In the genomic region with DNA sequence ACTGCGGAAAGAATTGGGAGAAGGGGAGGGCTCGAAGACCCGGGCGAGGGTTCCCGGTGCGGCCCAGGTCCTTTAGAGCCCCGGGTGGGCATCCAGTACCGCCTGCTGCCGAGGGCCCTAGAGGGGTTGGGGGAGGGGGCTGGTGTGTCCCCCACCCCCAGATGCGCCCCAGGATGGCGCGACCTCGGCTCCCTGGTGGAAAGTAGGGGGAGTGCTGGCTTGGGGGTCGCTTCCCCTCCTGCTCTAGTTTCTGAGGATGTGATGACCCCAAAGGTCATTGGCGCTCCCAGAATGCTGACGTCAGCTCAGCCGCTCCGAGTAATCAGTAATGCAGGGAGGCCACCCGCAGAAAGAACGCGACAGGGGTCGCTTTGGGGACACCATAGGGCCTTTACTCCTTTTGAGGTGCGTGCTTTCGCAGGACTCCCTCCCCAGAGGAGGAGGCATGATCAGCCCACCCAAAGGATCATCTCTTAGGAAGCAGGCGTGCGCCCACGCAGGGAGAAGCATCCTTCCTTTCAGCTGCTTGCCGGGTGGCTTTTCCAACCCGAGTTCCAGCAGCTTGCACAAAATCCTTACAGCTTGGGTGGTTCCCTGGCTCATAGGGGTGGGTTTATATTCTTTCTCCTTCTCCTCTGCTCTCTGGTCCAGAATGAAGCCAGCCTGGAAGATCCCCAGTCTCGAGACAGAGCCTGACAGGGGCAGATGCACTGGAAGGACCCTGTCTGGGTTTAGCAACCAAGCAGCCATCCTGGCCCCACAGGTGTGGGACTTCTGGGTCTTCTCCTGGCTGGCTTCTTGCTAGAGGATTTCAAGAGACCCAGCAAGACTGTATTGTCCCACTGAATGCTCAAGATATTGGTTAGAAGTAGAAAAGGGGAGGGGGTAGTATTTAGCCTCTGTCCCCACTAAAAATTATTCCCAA, we compare ENCODE assay signal across 9 cellular contexts. TPM values are rescaled to one million over a fixed set of nuclear protein-coding genes. Genes with fewer than 3 reads are reported as not detected.
DNase-seq lines count a peak whose midpoint lies in the region; ATAC-seq, FAIRE-seq and TF ChIP-seq lines count a peak whose summit lies in the region.
"Had no signal": no experiment of that assay in that cellular context is flagged by ENCODE, and none has a peak within 500 bp of the region (broad histone marks: within the 10 kb centered on the region; RNA-seq: fewer than 3 reads in every experiment).

No MANE protein-coding gene starts in this region.

- H3K4me3 ChIP-seq in ACC112 (ENCODE audit: low read depth, low read length) (peak overlapping the region; percentile 84), neural cell (ENCODE audit: low read length) (peak overlapping the region; percentile 90)

- no peaks in the 10 kb centered on the region for H3K9me2 ChIP-seq in neural cell (ENCODE audit: insufficient read depth, low read length)

- ATAC-seq in effector memory CD8-positive, alpha-beta T cell (replicated peaks) = no peak
- ATAC-seq in HG03045 (IDR thresholded peaks at IDR 0.05; ENCODE audit: unreplicated experiment) (no peak), GM18868 (IDR thresholded peaks at IDR 0.05; ENCODE audit: unreplicated experiment) (no peak)

- H3K27ac ChIP-seq in ACC112 (ENCODE audit: low read depth, low read length) = no peak overlapping the region
- H3K27ac ChIP-seq in neural cell (ENCODE audit: low read length) = no peak overlapping the region

- H3K9me3 ChIP-seq in neural cell (ENCODE audit: low read length) = no peaks in the 10 kb centered on the region

- FAIRE-seq in D721Med (lab: Jason Lieb, UNC) = no peak

- H3K9ac ChIP-seq in neural cell (ENCODE audit: low read length) = no peak overlapping the region

- H3K36me3 Mint-ChIP-seq in effector memory CD8-positive, alpha-beta T cell (ENCODE audit: insufficient read depth) = peaks cover 17% of the 10 kb centered on the region

- H3K4me2 ChIP-seq in neural cell (ENCODE audit: low read length) = no peak overlapping the region

- peaks cover 6% of the 10 kb centered on the region for H3K4me1 ChIP-seq in ACC112 (ENCODE audit: control insufficient read depth, insufficient read depth, low read length, unreplicated experiment)

- H3K36me3 ChIP-seq in ACC112 (ENCODE audit: insufficient read depth, low read length) (no peaks in the 10 kb centered on the region), neural cell (ENCODE audit: insufficient read depth, low read length) (no peaks in the 10 kb centered on the region)

- TF ChIP-seq RAD21 in Ishikawa (IDR thresholded peaks at IDR 0.05; ENCODE audit: low read depth) (no peak), neural cell (conservative IDR thresholded peaks at IDR 0.05) (no peak)

- no peak for DNase-seq in effector memory CD8-positive, alpha-beta T cell
- DNase-seq in D721Med (ENCODE audit: insufficient read length, low spot score) = no peak
- no peak for DNase-seq in 8988T
- DNase-seq: NCI-H187 treated with DMSO at 0.1 percent for 48 hours had no signal

- no peak overlapping the region for H2AFZ ChIP-seq in ACC112 (ENCODE audit: low read length, unreplicated experiment)
- no peak overlapping the region for H2AFZ ChIP-seq in neural cell (ENCODE audit: low read depth, low read length)

- no peaks in the 10 kb centered on the region for H3K27me3 Mint-ChIP-seq in effector memory CD8-positive, alpha-beta T cell

- TF ChIP-seq CTCF in neural cell (IDR thresholded peaks at IDR 0.05; ENCODE audit: poor library complexity, severe bottlenecking) (no peak), D721Med (IDR thresholded peaks at IDR 0.05; ENCODE audit: insufficient read depth, missing control alignments) (no peak)

- no peaks in the 10 kb centered on the region for H3F3A ChIP-seq in neural cell (ENCODE audit: insufficient read depth, low read length, poor library complexity, severe bottlenecking)

- H3K4me3 Mint-ChIP-seq in effector memory CD8-positive, alpha-beta T cell = peak overlapping the region; percentile 96 to 97

- no peaks in the 10 kb centered on the region for H3K9me3 Mint-ChIP-seq in effector memory CD8-positive, alpha-beta T cell

- peaks cover 11 to 18% of the 10 kb centered on the region in 2 donors for H3K4me1 Mint-ChIP-seq in effector memory CD8-positive, alpha-beta T cell (ENCODE audit: low read depth in 2 of 2)

- H3K27ac Mint-ChIP-seq in effector memory CD8-positive, alpha-beta T cell = peak overlapping the region in 1 of 2 donors; percentile 32

- H3K27me3 ChIP-seq in ACC112 (ENCODE audit: insufficient read depth, low read length) (peaks cover 57% of the 10 kb centered on the region), neural cell (ENCODE audit: insufficient read depth, low read depth, low read length) (peaks cover 45% of the 10 kb centered on the region)

- TF ChIP-seq EP300 in Ishikawa (IDR thresholded peaks at IDR 0.05; ENCODE audit: borderline replicate concordance) = no peak
- TF ChIP-seq EP300 in neural cell (conservative IDR thresholded peaks at IDR 0.05; ENCODE audit: poor library complexity, severe bottlenecking) = no peak

- H3K79me2 ChIP-seq in ACC112 (ENCODE audit: control insufficient read depth, insufficient read depth, low read length, unreplicated experiment) (no peaks in the 10 kb centered on the region), neural cell (replicated peaks; ENCODE audit: insufficient read depth, low read length) (no peaks in the 10 kb centered on the region)

- no peaks in the 10 kb centered on the region for H4K20me1 ChIP-seq in neural cell (ENCODE audit: insufficient read depth)

TF ChIP-seq in Ishikawa, 13 proteins besides CTCF, POLR2A, EP300 and RAD21:
- TF ChIP-seq TAF1 (IDR thresholded peaks at IDR 0.05; ENCODE audit: low read depth) (no peak), CEBPB (IDR thresholded peaks at IDR 0.05) (no peak), YY1 (IDR thresholded peaks at IDR 0.05; ENCODE audit: low read depth) (no peak), EGR1 (IDR thresholded peaks at IDR 0.05) (0 out of 2 replicates have a peak, but pooled peaks have one; percentile 23)
- TF ChIP-seq, protein P1, sequence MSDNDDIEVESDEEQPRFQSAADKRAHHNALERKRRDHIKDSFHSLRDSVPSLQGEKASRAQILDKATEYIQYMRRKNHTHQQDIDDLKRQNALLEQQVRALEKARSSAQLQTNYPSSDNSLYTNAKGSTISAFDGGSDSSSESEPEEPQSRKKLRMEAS (IDR thresholded peaks at IDR 0.05) = no peak
- TF ChIP-seq, protein P2, sequence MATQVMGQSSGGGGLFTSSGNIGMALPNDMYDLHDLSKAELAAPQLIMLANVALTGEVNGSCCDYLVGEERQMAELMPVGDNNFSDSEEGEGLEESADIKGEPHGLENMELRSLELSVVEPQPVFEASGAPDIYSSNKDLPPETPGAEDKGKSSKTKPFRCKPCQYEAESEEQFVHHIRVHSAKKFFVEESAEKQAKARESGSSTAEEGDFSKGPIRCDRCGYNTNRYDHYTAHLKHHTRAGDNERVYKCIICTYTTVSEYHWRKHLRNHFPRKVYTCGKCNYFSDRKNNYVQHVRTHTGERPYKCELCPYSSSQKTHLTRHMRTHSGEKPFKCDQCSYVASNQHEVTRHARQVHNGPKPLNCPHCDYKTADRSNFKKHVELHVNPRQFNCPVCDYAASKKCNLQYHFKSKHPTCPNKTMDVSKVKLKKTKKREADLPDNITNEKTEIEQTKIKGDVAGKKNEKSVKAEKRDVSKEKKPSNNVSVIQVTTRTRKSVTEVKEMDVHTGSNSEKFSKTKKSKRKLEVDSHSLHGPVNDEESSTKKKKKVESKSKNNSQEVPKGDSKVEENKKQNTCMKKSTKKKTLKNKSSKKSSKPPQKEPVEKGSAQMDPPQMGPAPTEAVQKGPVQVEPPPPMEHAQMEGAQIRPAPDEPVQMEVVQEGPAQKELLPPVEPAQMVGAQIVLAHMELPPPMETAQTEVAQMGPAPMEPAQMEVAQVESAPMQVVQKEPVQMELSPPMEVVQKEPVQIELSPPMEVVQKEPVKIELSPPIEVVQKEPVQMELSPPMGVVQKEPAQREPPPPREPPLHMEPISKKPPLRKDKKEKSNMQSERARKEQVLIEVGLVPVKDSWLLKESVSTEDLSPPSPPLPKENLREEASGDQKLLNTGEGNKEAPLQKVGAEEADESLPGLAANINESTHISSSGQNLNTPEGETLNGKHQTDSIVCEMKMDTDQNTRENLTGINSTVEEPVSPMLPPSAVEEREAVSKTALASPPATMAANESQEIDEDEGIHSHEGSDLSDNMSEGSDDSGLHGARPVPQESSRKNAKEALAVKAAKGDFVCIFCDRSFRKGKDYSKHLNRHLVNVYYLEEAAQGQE (IDR thresholded peaks at IDR 0.05; ENCODE audit: low read depth) = no peak

TF ChIP-seq in neural cell, 6 proteins besides CTCF, POLR2A, EP300 and RAD21:
- no peak for TF ChIP-seq MXI1 (conservative IDR thresholded peaks at IDR 0.05; ENCODE audit: poor library complexity, severe bottlenecking)
- TF ChIP-seq POLR2AphosphoS5 (IDR thresholded peaks at IDR 0.05) = no peak
- no peak for TF ChIP-seq EZH2 (IDR thresholded peaks at IDR 0.05; ENCODE audit: borderline replicate concordance, insufficient read depth, low read length, poor library complexity, severe bottlenecking)
- TF ChIP-seq, protein P2 (IDR thresholded peaks at IDR 0.05; ENCODE audit: borderline replicate concordance) = no peak
- TF ChIP-seq SMC3 (conservative IDR thresholded peaks at IDR 0.05; ENCODE audit: poor library complexity) = no peak
- TF ChIP-seq TAF1 (IDR thresholded peaks at IDR 0.05; ENCODE audit: low read depth) = no peak

RNA-seq across cellular contexts. Expression of a gene that starts 1.3 kb away (rescaled TPM):
- 22.7 and 22.9 TPM in 2 replicates for polyA plus RNA-seq in neural cell
- polyA minus RNA-seq in neural cell = 23.0 and 27.5 TPM in 2 replicates
